Comparison of ENCODE assay signal across 11 cellular contexts in the genomic region with DNA sequence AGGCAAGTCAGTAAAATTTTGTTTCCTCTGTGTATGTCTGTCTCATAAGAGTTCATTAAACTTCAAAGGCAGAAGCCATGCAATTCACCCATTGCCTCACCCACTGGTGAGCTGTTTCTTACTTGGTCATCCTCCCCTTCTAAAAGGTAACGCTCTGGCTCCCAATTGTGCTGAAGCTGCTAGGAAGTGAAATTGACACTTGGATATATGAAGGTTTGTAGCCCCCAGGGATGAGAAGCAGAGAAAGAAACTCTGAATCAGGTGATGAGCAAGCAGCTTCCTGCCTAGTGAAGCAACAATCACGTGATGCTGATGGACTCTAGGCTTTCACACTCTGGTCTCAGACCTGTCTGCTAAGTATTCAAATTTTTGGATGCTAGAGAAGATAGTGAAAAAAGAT.
DNase-seq lines count a peak whose midpoint lies in the region; ATAC-seq and TF ChIP-seq lines count a peak whose summit lies in the region.
"Had no signal": no experiment of that assay in that cellular context is flagged by ENCODE, and none has a peak within 500 bp of the region (broad histone marks: within the 10 kb centered on the region; RNA-seq: fewer than 3 reads in every experiment).

No MANE protein-coding gene starts in this region.

- H4K20me1 ChIP-seq in fibroblast of lung (ENCODE audit: control insufficient read depth, extremely low read depth, insufficient read depth, low read length): no peaks in the 10 kb centered on the region

- peaks cover 60% of the 10 kb centered on the region for H3K4me1 ChIP-seq in ACC112 (ENCODE audit: control insufficient read depth, insufficient read depth, low read length, unreplicated experiment)
- H3K4me1 ChIP-seq in fibroblast of lung (ENCODE audit: control insufficient read depth, extremely low read depth, insufficient read depth, low read length): peaks cover 53% of the 10 kb centered on the region
- peaks cover 15% of the 10 kb centered on the region for H3K4me1 ChIP-seq in SJCRH30

- H3K4me3 ChIP-seq in ACC112 (ENCODE audit: low read depth, low read length) (0 out of 2 replicates have a peak overlapping the region, but pooled peaks have one; percentile 3), NB4 (ENCODE audit: low read depth, low read length) (no peak overlapping the region), fibroblast of lung (replicated peaks in 1 of 4; ENCODE audit: control extremely low read depth in 1 of 4, insufficient read depth in 1 of 4, low read depth in 3 of 4, low read length in 4 of 4) (no peak overlapping the region), SJCRH30 (no peak overlapping the region)

- H3K27ac Mint-ChIP-seq in activated T-helper 2 cell treated with anti-CD3 and anti-CD28 coated beads, Interferon-gamma antibody, Interleukin-2, Interleukin-4, amounts not matched to agents 10 μg/mL and 5 μg/mL and 100 μg/mL, durations not matched to agents 14 hours and 24 hours and 36 hours: no peak overlapping the region
- H3K27ac Mint-ChIP-seq: activated naive CD8-positive, alpha-beta T cell treated with anti-CD3 and anti-CD28 coated beads for 36 hours had no signal

- H3K79me2 ChIP-seq in ACC112 (ENCODE audit: control insufficient read depth, insufficient read depth, low read length, unreplicated experiment) (no peaks in the 10 kb centered on the region), fibroblast of lung (ENCODE audit: control insufficient read depth, insufficient read depth, low read length) (no peaks in the 10 kb centered on the region)

- ATAC-seq in GM18868 (IDR thresholded peaks at IDR 0.05; ENCODE audit: unreplicated experiment): peak; percentile 55

- H3K9me3 ChIP-seq in fibroblast of lung (ENCODE audit: control insufficient read depth, insufficient read depth, low read depth, low read length) (no peaks in the 10 kb centered on the region), SJCRH30 (replicated peaks) (no peaks in the 10 kb centered on the region; the same call in 1 of the 2 replicates)

- TF ChIP-seq POLR2A in NB4 (IDR thresholded peaks at IDR 0.05; ENCODE audit: extremely low read depth, insufficient read length): no peak

- DNase-seq in NB4 (ENCODE audit: low read depth): peak; percentile 28
- DNase-seq in fibroblast of lung (ENCODE audit: low read depth in 2 of 2): no peak
- no peak for DNase-seq in activated T-helper 2 cell treated with anti-CD3 and anti-CD28 coated beads, Interferon-gamma antibody, Interleukin-2, Interleukin-4, amounts not matched to agents 10 μg/mL and 5 μg/mL and 100 μg/mL, durations not matched to agents 14 hours and 24 hours and 36 hours (ENCODE audit: low spot score)
- DNase-seq in KG1 (lab: John Stamatoyannopoulos, UW): no peak
- no peak for DNase-seq in effector CD4-positive, alpha-beta T cell
- DNase-seq in SJCRH30: no peak
- DNase-seq: activated CD4-positive, CD25-positive, alpha-beta regulatory T cell; activated naive CD8-positive, alpha-beta T cell treated with anti-CD3 and anti-CD28 coated beads for 36 hours; NCI-H524 treated with DMSO at 0.1 percent for 48 hours had no signal

- peaks cover 8% of the 10 kb centered on the region for H3K27me3 Mint-ChIP-seq in activated T-helper 2 cell treated with anti-CD3 and anti-CD28 coated beads, Interferon-gamma antibody, Interleukin-2, Interleukin-4, amounts not matched to agents 10 μg/mL and 5 μg/mL and 100 μg/mL, durations not matched to agents 14 hours and 24 hours and 36 hours (ENCODE audit: low read depth)
- H3K27me3 Mint-ChIP-seq: activated naive CD8-positive, alpha-beta T cell treated with anti-CD3 and anti-CD28 coated beads for 36 hours had no signal

- H3K27me3 ChIP-seq in ACC112 (ENCODE audit: insufficient read depth, low read length) (no peaks in the 10 kb centered on the region), fibroblast of lung (ENCODE audit: control insufficient read depth, insufficient read depth, low read length) (no peaks in the 10 kb centered on the region), SJCRH30 (no peaks in the 10 kb centered on the region)

- no peaks in the 10 kb centered on the region for H3K36me3 Mint-ChIP-seq in activated T-helper 2 cell treated with anti-CD3 and anti-CD28 coated beads, Interferon-gamma antibody, Interleukin-2, Interleukin-4, amounts not matched to agents 10 μg/mL and 5 μg/mL and 100 μg/mL, durations not matched to agents 14 hours and 24 hours and 36 hours (ENCODE audit: low read depth)
- H3K36me3 Mint-ChIP-seq: activated naive CD8-positive, alpha-beta T cell treated with anti-CD3 and anti-CD28 coated beads for 36 hours had no signal

- H2AFZ ChIP-seq in ACC112 (ENCODE audit: low read length, unreplicated experiment): peak overlapping the region; percentile 1
- no peak overlapping the region for H2AFZ ChIP-seq in fibroblast of lung (ENCODE audit: low read length)

- TF ChIP-seq CTCF in NB4 (IDR thresholded peaks at IDR 0.05; ENCODE audit: low read depth, low read length): no peak
- no peak for TF ChIP-seq CTCF in fibroblast of lung (conservative IDR thresholded peaks at IDR 0.05 in 1 of 2, IDR thresholded peaks at IDR 0.05 in 1 of 2; ENCODE audit: low read depth in 1 of 2, low read length in 2 of 2)

- H3K27ac ChIP-seq in ACC112 (ENCODE audit: low read depth, low read length) (peak overlapping the region; percentile 88), fibroblast of lung (ENCODE audit: insufficient read depth, low read length) (peak overlapping the region; percentile 82), SJCRH30 (no peak overlapping the region)

- H3K9ac ChIP-seq in fibroblast of lung (ENCODE audit: insufficient read depth, low read length): no peak overlapping the region

- intact Hi-C loops in activated T-helper 2 cell treated with anti-CD3 and anti-CD28 coated beads, Interferon-gamma antibody, Interleukin-2, Interleukin-4, amounts not matched to agents 10 μg/mL and 5 μg/mL and 100 μg/mL, durations not matched to agents 14 hours and 24 hours and 36 hours (cut with micrococcal nuclease): loop anchor here (10.0 kb wide), 1 partner anchor 101 kb away; no protein-coding TSS in a partner anchor

- H3K4me1 Mint-ChIP-seq in activated T-helper 2 cell treated with anti-CD3 and anti-CD28 coated beads, Interferon-gamma antibody, Interleukin-2, Interleukin-4, amounts not matched to agents 10 μg/mL and 5 μg/mL and 100 μg/mL, durations not matched to agents 14 hours and 24 hours and 36 hours (ENCODE audit: low read depth): peaks cover 25% of the 10 kb centered on the region

- no peak overlapping the region for H3K4me2 ChIP-seq in fibroblast of lung (ENCODE audit: extremely low read depth, insufficient read depth, low read length)

- no peak overlapping the region for H3K4me3 Mint-ChIP-seq in activated T-helper 2 cell treated with anti-CD3 and anti-CD28 coated beads, Interferon-gamma antibody, Interleukin-2, Interleukin-4, amounts not matched to agents 10 μg/mL and 5 μg/mL and 100 μg/mL, durations not matched to agents 14 hours and 24 hours and 36 hours (ENCODE audit: low read depth)
- H3K4me3 Mint-ChIP-seq: activated naive CD8-positive, alpha-beta T cell treated with anti-CD3 and anti-CD28 coated beads for 36 hours had no signal

- H3K9me3 Mint-ChIP-seq in activated T-helper 2 cell treated with anti-CD3 and anti-CD28 coated beads, Interferon-gamma antibody, Interleukin-2, Interleukin-4, amounts not matched to agents 10 μg/mL and 5 μg/mL and 100 μg/mL, durations not matched to agents 14 hours and 24 hours and 36 hours: no peaks in the 10 kb centered on the region
- H3K9me3 Mint-ChIP-seq: activated naive CD8-positive, alpha-beta T cell treated with anti-CD3 and anti-CD28 coated beads for 36 hours had no signal

- H3K36me3 ChIP-seq in ACC112 (ENCODE audit: insufficient read depth, low read length) (no peaks in the 10 kb centered on the region), fibroblast of lung (ENCODE audit: control insufficient read depth, insufficient read depth, low read length) (no peaks in the 10 kb centered on the region), SJCRH30 (no peaks in the 10 kb centered on the region)
